Comparison of ENCODE assay signal across 12 cellular contexts in genomic region chr1:219659005-219659632, GRCh38. TPM values are rescaled to one million over a fixed set of nuclear protein-coding genes. Genes with fewer than 3 reads are reported as not detected.
A peak's percentile ranks its signal among the peaks of the same experiment; 100 is the strongest.
DNase-seq lines count a peak whose midpoint lies in the region; ATAC-seq, FAIRE-seq and TF ChIP-seq lines count a peak whose summit lies in the region.
"Had no signal": no experiment of that assay in that cellular context is flagged by ENCODE, and none has a peak within 500 bp of the region (broad histone marks: within the 10 kb centered on the region; RNA-seq: fewer than 3 reads in every experiment).

No MANE protein-coding gene starts in this region.

- H3K9me3 ChIP-seq in naive thymus-derived CD4-positive, alpha-beta T cell (ENCODE audit: control insufficient read depth in 2 of 3, low read length in 3 of 3), result no peaks in the 10 kb centered on the region
- H3K9me3 ChIP-seq in BE2C (no peaks in the 10 kb centered on the region), neuronal stem cell (replicated peaks in 1 of 2; ENCODE audit: control insufficient read depth in 2 of 2, insufficient read depth in 1 of 2, low read depth in 1 of 2, low read length in 2 of 2) (no peaks in the 10 kb centered on the region)

- CTCF ChIA-PET in naive thymus-derived CD4-positive, alpha-beta T cell (lab: Charles Lee), result no interaction called here

- H3K14ac ChIP-seq in neuronal stem cell (ENCODE audit: low read length), result no peak overlapping the region

- 100% methylated on average over 3 of the region's 4 CpGs; no CpG with 5 or more reads in 1 of the 2 donors for WGBS in neuronal stem cell (ENCODE audit: extremely low coverage in 2 of 2, insufficient read length in 2 of 2, insufficient replicate concordance in 1 of 2), 2 donors

- intact Hi-C loops in naive thymus-derived CD4-positive, alpha-beta T cell (cut with micrococcal nuclease), result no loop called here

- H3K4me1 ChIP-seq in naive thymus-derived CD4-positive, alpha-beta T cell (ENCODE audit: control insufficient read depth in 2 of 2, insufficient read depth in 2 of 2, low read length in 2 of 2), result no peaks in the 10 kb centered on the region
- peaks cover 5% of the 10 kb centered on the region; the same call in 1 of the 2 replicates for H3K4me1 ChIP-seq in BE2C
- peaks cover 6 to 9% of the 10 kb centered on the region in 2 donors for H3K4me1 ChIP-seq in neuronal stem cell (ENCODE audit: control insufficient read depth in 2 of 2, insufficient read depth in 1 of 2, low read depth in 1 of 2, low read length in 2 of 2)

- DNase-seq in GM18507 (ENCODE audit: extremely low spot score, insufficient read length, low read depth) (no peak), frontal cortex (ENCODE audit: low spot score in 2 of 2) (no peak), BE2C (no peak), neuronal stem cell (ENCODE audit: low spot score) (no peak), GF-D8 (lab: John Stamatoyannopoulos, UW) (no peak)
- DNase-seq in naive thymus-derived CD4-positive, alpha-beta T cell, result no peak
- DNase-seq: activated CD4-positive, alpha-beta T cell treated with anti-CD3 and anti-CD28 coated beads, Interleukin-2, amount 50 U/mL, for 4 hours had no signal

- H2AK5ac ChIP-seq in neuronal stem cell (ENCODE audit: low read depth, low read length), result no peak overlapping the region

- no peak overlapping the region for H3K4me2 ChIP-seq in neuronal stem cell (ENCODE audit: insufficient read depth, low read length, poor library complexity, severe bottlenecking)

- H3K27me3 Mint-ChIP-seq in naive thymus-derived CD4-positive, alpha-beta T cell, result peaks cover 9 to 48% (median 34%) of the 10 kb centered on the region in 5 donors

- no peak overlapping the region for H3K4me3 Mint-ChIP-seq in naive thymus-derived CD4-positive, alpha-beta T cell

- H3K9me3 Mint-ChIP-seq in naive thymus-derived CD4-positive, alpha-beta T cell, result peaks cover 0 to 12% (median 7%) of the 10 kb centered on the region in 11 donors

- ATAC-seq in GM21717 (IDR thresholded peaks at IDR 0.05; ENCODE audit: unreplicated experiment) (peak; percentile 71), HG03558 (IDR thresholded peaks at IDR 0.05; ENCODE audit: extremely low read depth, unreplicated experiment) (peak; percentile 49)
- ATAC-seq in naive thymus-derived CD4-positive, alpha-beta T cell, result no peak

- H3K27ac ChIP-seq in naive thymus-derived CD4-positive, alpha-beta T cell (ENCODE audit: low read depth, low read length), result no peak overlapping the region
- H3K27ac ChIP-seq in neuronal stem cell (replicated peaks; ENCODE audit: low read length), result no peak overlapping the region
- H3K27ac ChIP-seq: C4-2B had no signal

- no peak overlapping the region for H3K18ac ChIP-seq in neuronal stem cell (ENCODE audit: low read length)

- no peak overlapping the region for H2BK12ac ChIP-seq in neuronal stem cell (ENCODE audit: low read length)

- H3K27me3 ChIP-seq in naive thymus-derived CD4-positive, alpha-beta T cell (ENCODE audit: control insufficient read depth in 2 of 2, insufficient read depth in 2 of 2, low read length in 2 of 2), result no peaks in the 10 kb centered on the region
- H3K27me3 ChIP-seq in BE2C, result no peaks in the 10 kb centered on the region
- H3K27me3 ChIP-seq in neuronal stem cell (ENCODE audit: control insufficient read depth in 3 of 3, insufficient read depth in 3 of 3, low read depth in 1 of 3, low read length in 3 of 3), result no peaks in the 10 kb centered on the region

- no peak overlapping the region for H3K4me3 ChIP-seq in naive thymus-derived CD4-positive, alpha-beta T cell (ENCODE audit: low read length)
- no peak overlapping the region for H3K4me3 ChIP-seq in BE2C (ENCODE audit: low read depth, low read length)
- H3K4me3 ChIP-seq in neuronal stem cell (ENCODE audit: low read length in 2 of 2), result no peak overlapping the region

- H2BK15ac ChIP-seq in neuronal stem cell (ENCODE audit: low read length), result no peak overlapping the region

- no peak overlapping the region for H2AFZ ChIP-seq in neuronal stem cell (ENCODE audit: low read length)

- no peaks in the 10 kb centered on the region for H3K79me1 ChIP-seq in neuronal stem cell (ENCODE audit: low read depth, low read length)

- no peak overlapping the region for H3K27ac Mint-ChIP-seq in naive thymus-derived CD4-positive, alpha-beta T cell

- FAIRE-seq in GM18507 (lab: Jason Lieb, UNC), result peak; percentile 68
- FAIRE-seq in frontal cortex (lab: Jason Lieb, UNC), result peak; percentile 42
- FAIRE-seq: RCC 7860 had no signal

- H2BK5ac ChIP-seq in neuronal stem cell (ENCODE audit: low read length), result no peak overlapping the region

- H3K36me3 Mint-ChIP-seq in naive thymus-derived CD4-positive, alpha-beta T cell, result peaks cover 0 to 6% (median 0%) of the 10 kb centered on the region in 5 donors

- POLR2A ChIA-PET in naive thymus-derived CD4-positive, alpha-beta T cell (lab: Charles Lee), result no interaction called here

- no peak overlapping the region for H2BK120ac ChIP-seq in neuronal stem cell (ENCODE audit: low read depth, low read length)

- H3K23ac ChIP-seq in neuronal stem cell (ENCODE audit: low read depth, low read length, poor library complexity), result no peak overlapping the region

- no peak overlapping the region for H3K9ac ChIP-seq in neuronal stem cell (ENCODE audit: low read depth, low read length, poor library complexity)

- H4K91ac ChIP-seq in neuronal stem cell (ENCODE audit: low read depth, low read length, poor library complexity), result no peak overlapping the region

- H3K36me3 ChIP-seq in naive thymus-derived CD4-positive, alpha-beta T cell (ENCODE audit: control insufficient read depth in 2 of 3, insufficient read depth in 3 of 3, low read length in 3 of 3), result no peaks in the 10 kb centered on the region
- H3K36me3 ChIP-seq in BE2C (no peaks in the 10 kb centered on the region), neuronal stem cell (replicated peaks in 1 of 2; ENCODE audit: control insufficient read depth in 2 of 2, insufficient read depth in 2 of 2, low read length in 2 of 2) (no peaks in the 10 kb centered on the region)

- peaks cover 0 to 5% (median 4%) of the 10 kb centered on the region in 7 donors for H3K4me1 Mint-ChIP-seq in naive thymus-derived CD4-positive, alpha-beta T cell

- TF ChIP-seq CTCF in BE2C (IDR thresholded peaks at IDR 0.05; ENCODE audit: low read depth, low read length), result no peak

- no peak overlapping the region for H3K4ac ChIP-seq in neuronal stem cell (ENCODE audit: low read length)

- H4K8ac ChIP-seq in neuronal stem cell (ENCODE audit: low read depth, low read length), result no peak overlapping the region

RNA-seq across cellular contexts. Expression of gene ZC3H11B, which starts 46.2 kb away (rescaled TPM):
- not detected for total RNA-seq in frontal cortex
- total RNA-seq in naive thymus-derived CD4-positive, alpha-beta T cell, result not detected
- polyA plus RNA-seq in naive thymus-derived CD4-positive, alpha-beta T cell, result not detected
- polyA plus RNA-seq in BE2C (2012; ENCODE audit: insufficient read depth, insufficient read length, low read depth), result 0.82 TPM
- 0.07 TPM for polyA plus RNA-seq in neuronal stem cell (2013, experiment 1 of 2)
- 0.07 TPM for polyA plus RNA-seq in neuronal stem cell (2013, experiment 2 of 2)
- total RNA-seq: lung microvascular endothelial cell had no signal
